ENCODE assay signal across 1 cellular context in the genomic region with DNA sequence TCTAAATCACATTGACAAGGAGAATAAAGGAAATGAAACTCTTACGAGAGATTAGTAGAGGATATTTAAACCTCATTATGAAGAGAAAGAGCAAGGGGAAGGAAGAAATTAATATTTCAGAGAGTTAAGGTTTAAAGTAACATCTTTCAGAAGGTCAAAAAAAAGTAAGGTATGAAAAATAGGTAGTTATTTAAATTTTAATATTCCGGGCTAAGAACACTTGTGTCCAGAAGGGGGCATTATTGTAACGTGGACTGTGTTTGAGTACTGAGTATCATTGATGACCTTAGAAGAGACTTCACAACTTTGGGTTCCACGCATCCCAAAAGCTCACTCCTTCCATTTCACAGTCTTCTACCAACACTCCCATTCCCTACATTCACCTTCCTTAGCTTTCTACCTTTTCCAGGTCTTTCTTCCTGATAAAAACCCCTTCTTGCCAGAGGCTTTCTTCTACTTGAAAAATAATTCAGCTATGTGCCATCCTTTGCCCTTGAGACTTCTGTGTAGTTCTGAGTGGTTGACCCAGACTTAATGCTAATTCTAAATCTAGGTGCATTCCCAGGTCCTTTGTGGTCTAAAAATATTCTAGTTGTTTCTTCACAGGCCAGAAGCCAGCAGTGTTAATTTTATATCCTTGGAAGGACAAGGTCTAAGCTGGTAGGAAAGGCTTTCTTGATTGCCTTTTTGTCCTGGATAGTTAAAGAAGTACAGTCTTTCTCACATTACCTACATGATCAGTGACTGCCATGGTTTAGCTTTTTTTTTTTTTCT.
TF ChIP-seq lines count a peak whose summit lies in the region.

No MANE protein-coding gene starts in this region.

TF ChIP-seq in HCT116, 20 proteins besides CTCF, POLR2A, EP300 and RAD21 (continued from another document):
- TF ChIP-seq, protein P1, sequence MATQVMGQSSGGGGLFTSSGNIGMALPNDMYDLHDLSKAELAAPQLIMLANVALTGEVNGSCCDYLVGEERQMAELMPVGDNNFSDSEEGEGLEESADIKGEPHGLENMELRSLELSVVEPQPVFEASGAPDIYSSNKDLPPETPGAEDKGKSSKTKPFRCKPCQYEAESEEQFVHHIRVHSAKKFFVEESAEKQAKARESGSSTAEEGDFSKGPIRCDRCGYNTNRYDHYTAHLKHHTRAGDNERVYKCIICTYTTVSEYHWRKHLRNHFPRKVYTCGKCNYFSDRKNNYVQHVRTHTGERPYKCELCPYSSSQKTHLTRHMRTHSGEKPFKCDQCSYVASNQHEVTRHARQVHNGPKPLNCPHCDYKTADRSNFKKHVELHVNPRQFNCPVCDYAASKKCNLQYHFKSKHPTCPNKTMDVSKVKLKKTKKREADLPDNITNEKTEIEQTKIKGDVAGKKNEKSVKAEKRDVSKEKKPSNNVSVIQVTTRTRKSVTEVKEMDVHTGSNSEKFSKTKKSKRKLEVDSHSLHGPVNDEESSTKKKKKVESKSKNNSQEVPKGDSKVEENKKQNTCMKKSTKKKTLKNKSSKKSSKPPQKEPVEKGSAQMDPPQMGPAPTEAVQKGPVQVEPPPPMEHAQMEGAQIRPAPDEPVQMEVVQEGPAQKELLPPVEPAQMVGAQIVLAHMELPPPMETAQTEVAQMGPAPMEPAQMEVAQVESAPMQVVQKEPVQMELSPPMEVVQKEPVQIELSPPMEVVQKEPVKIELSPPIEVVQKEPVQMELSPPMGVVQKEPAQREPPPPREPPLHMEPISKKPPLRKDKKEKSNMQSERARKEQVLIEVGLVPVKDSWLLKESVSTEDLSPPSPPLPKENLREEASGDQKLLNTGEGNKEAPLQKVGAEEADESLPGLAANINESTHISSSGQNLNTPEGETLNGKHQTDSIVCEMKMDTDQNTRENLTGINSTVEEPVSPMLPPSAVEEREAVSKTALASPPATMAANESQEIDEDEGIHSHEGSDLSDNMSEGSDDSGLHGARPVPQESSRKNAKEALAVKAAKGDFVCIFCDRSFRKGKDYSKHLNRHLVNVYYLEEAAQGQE (IDR thresholded peaks at IDR 0.05; ENCODE audit: low read depth) = no peak
TF ChIP-seq in HCT116: peak in this region for 0.
